Comparison of ENCODE assay signal across 12 cellular contexts in genomic region chr15:49877871-49878511, GRCh38.
DNase-seq lines count a peak whose midpoint lies in the region; ATAC-seq and TF ChIP-seq lines count a peak whose summit lies in the region.
"Had no signal": no experiment of that assay in that cellular context is flagged by ENCODE, and none has a peak within 500 bp of the region (broad histone marks: within the 10 kb centered on the region; RNA-seq: fewer than 3 reads in every experiment).

No MANE protein-coding gene starts in this region.

- H3K4me2 ChIP-seq in GM23338: no peak overlapping the region

- H2AFZ ChIP-seq in GM23338: peak overlapping the region; percentile 4; the same call in 1 of the 2 replicates

- H3K4me1 Mint-ChIP-seq in GM23338: peaks cover 13% of the 10 kb centered on the region; the same call in 2 of the 3 replicates

- DNase-seq in GM23338 (ENCODE audit: low spot score) (no peak), fibroblast of mammary gland (ENCODE audit: low read depth) (peak; percentile 83), testis (peak; percentile 44), GM10266 (ENCODE audit: extremely low spot score) (no peak)
- DNase-seq: effector CD4-positive, alpha-beta T cell; NCI-H446; stimulated activated CD4-positive, alpha-beta T cell treated with anti-CD3 and anti-CD28 coated beads, Interleukin-15, amount 100 ng/mL, for 24 hours; stimulated activated CD8-positive, alpha-beta memory T cell treated with anti-CD3 and anti-CD28 coated beads, Interleukin-4, amount 100 ng/mL, for 48 hours had no signal

- TF ChIP-seq POLR2A in testis (IDR thresholded peaks at IDR 0.05): no peak

- ATAC-seq in GM23338 (no peak), HG02938 (IDR thresholded peaks at IDR 0.05; ENCODE audit: unreplicated experiment) (no peak), GM19023 (IDR thresholded peaks at IDR 0.05; ENCODE audit: unreplicated experiment) (no peak), HG03342 (IDR thresholded peaks at IDR 0.05; ENCODE audit: unreplicated experiment) (no peak)

- TF ChIP-seq CTCF in GM23338 (conservative IDR thresholded peaks at IDR 0.05; ENCODE audit: low read depth in 2 of 2): no peak
- TF ChIP-seq CTCF in fibroblast of mammary gland (conservative IDR thresholded peaks at IDR 0.05; ENCODE audit: control insufficient read depth, insufficient read depth, low read depth, low read length): no peak
- TF ChIP-seq CTCF in testis (IDR thresholded peaks at IDR 0.05): no peak
- TF ChIP-seq CTCF in GM10266 (IDR thresholded peaks at IDR 0.05; ENCODE audit: control insufficient read depth, insufficient read depth, low read depth, missing control alignments): no peak

- no peak overlapping the region for H3K4me3 Mint-ChIP-seq in GM23338

- no peak overlapping the region for H3K27ac Mint-ChIP-seq in GM23338

- H3K9me2 ChIP-seq in GM23338 (ENCODE audit: insufficient read depth): no peaks in the 10 kb centered on the region

- H3K79me2 ChIP-seq in GM23338 (replicated peaks; ENCODE audit: insufficient read depth): no peaks in the 10 kb centered on the region

- H3K27me3 ChIP-seq in GM23338 (ENCODE audit: insufficient read depth) (no peaks in the 10 kb centered on the region), muscle layer of duodenum (ENCODE audit: low read depth, low read length) (no peaks in the 10 kb centered on the region), testis (no peaks in the 10 kb centered on the region)

- H3K4me1 ChIP-seq in GM23338 (ENCODE audit: insufficient read depth): 0 out of 2 replicates have a peak, but pooled peaks cover 6% of the 10 kb centered on the region
- H3K4me1 ChIP-seq in muscle layer of duodenum (ENCODE audit: control insufficient read depth in 1 of 2, insufficient read depth in 2 of 2, low read length in 2 of 2): peaks cover 8 to 14% of the 10 kb centered on the region in 2 donors
- H3K4me1 ChIP-seq in testis: peaks cover 16% of the 10 kb centered on the region

- intact Hi-C loops in testis (cut with DNase I; ENCODE audit: low total_unique reads): loop anchor here (10.0 kb wide), 1 partner anchor 253 kb away; the partner anchor contains the start of genes DTWD1 and FAM227B

- no peaks in the 10 kb centered on the region for H3K9me3 Mint-ChIP-seq in GM23338

- 56 to 62% methylated on average over 5 of the region's 5 CpGs for WGBS in testis, 2 donors

- no peak overlapping the region for H3K4me3 ChIP-seq in GM23338
- no peak overlapping the region for H3K4me3 ChIP-seq in fibroblast of mammary gland (ENCODE audit: control insufficient read depth, low read depth, low read length)
- H3K4me3 ChIP-seq in muscle layer of duodenum (ENCODE audit: low read depth in 1 of 2, low read length in 2 of 2): no peak overlapping the region
- no peak overlapping the region for H3K4me3 ChIP-seq in testis

- peaks cover 4% of the 10 kb centered on the region for H3K27me3 Mint-ChIP-seq in GM23338 (ENCODE audit: insufficient read depth, low read depth, poor library complexity)

- H3K36me3 ChIP-seq in GM23338 (ENCODE audit: insufficient read depth) (no peaks in the 10 kb centered on the region), muscle layer of duodenum (ENCODE audit: control insufficient read depth in 1 of 2, insufficient read depth in 2 of 2, low read length in 2 of 2) (peaks cover 0 to 9% of the 10 kb centered on the region in 2 donors), testis (ENCODE audit: low read depth, missing control alignments) (no peaks in the 10 kb centered on the region)

- no peaks in the 10 kb centered on the region for H3K9me3 ChIP-seq in muscle layer of duodenum (ENCODE audit: control insufficient read depth in 1 of 2, low read length in 2 of 2)
- H3K9me3 ChIP-seq in testis: no peaks in the 10 kb centered on the region

- H4K20me1 ChIP-seq in GM23338 (replicated peaks; ENCODE audit: insufficient read depth): no peaks in the 10 kb centered on the region

- H3K36me3 Mint-ChIP-seq in GM23338 (ENCODE audit: low read depth): no peaks in the 10 kb centered on the region

- H3F3A ChIP-seq in GM23338 (replicated peaks; ENCODE audit: low read depth): no peaks in the 10 kb centered on the region

- H3K27ac ChIP-seq in GM23338 (ENCODE audit: low read depth) (no peak overlapping the region), muscle layer of duodenum (ENCODE audit: low read length) (peak overlapping the region; percentile 65), testis (peak overlapping the region in 1 of 2 donors; percentile 80)

TF ChIP-seq in GM23338, 12 proteins besides CTCF, POLR2A, EP300 and RAD21 (continues in another document):
- no peak for TF ChIP-seq ZNF114 (CRISPR knock-in tag; IDR thresholded peaks at IDR 0.05)
- no peak for TF ChIP-seq ZNF331 (CRISPR knock-in tag; IDR thresholded peaks at IDR 0.05; ENCODE audit: low read depth)
- no peak for TF ChIP-seq STAT1 (IDR thresholded peaks at IDR 0.05; ENCODE audit: unreplicated experiment)
- no peak for TF ChIP-seq ZNF462 (CRISPR knock-in tag; IDR thresholded peaks at IDR 0.05)
- TF ChIP-seq CREB1 (CRISPR knock-in tag; IDR thresholded peaks at IDR 0.05; ENCODE audit: low read depth): no peak
- no peak for TF ChIP-seq ETS1 (IDR thresholded peaks at IDR 0.05)
- TF ChIP-seq EZH2phosphoT487 (IDR thresholded peaks at IDR 0.05; ENCODE audit: unreplicated experiment): no peak
- no peak for TF ChIP-seq NANOG (IDR thresholded peaks at IDR 0.05; ENCODE audit: borderline replicate concordance)
- no peak for TF ChIP-seq EZH2 (IDR thresholded peaks at IDR 0.05; ENCODE audit: low read depth, unreplicated experiment)
- no peak for TF ChIP-seq JUNB (IDR thresholded peaks at IDR 0.05; ENCODE audit: unreplicated experiment)
- TF ChIP-seq POLR2AphosphoS5 (IDR thresholded peaks at IDR 0.05; ENCODE audit: low read depth): no peak

Comparison
In these comparisons a context has a peak if more than half of its experiments do, and no peak if none do; other contexts are left out.
1. DNase-seq: peak in fibroblast of mammary gland (single experiment) and testis (single experiment); none in GM23338 (single experiment) and GM10266 (single experiment).